ENCODE assay signal across 24 cellular contexts in genomic region chr20:62655291-62656204, GRCh38. TPM values are rescaled to one million over a fixed set of nuclear protein-coding genes. Genes with fewer than 3 reads are reported as not detected.
"Had no signal": no experiment of that assay in that cellular context is flagged by ENCODE, and none has a peak within 500 bp of the region (broad histone marks: within the 10 kb centered on the region; RNA-seq: fewer than 3 reads in every experiment).

No MANE protein-coding gene starts in this region.

- H3K4me3 ChIP-seq: lower lobe of right lung, tibial nerve, uterus had no signal

- DNase-seq: activated CD4-positive, alpha-beta T cell treated with anti-CD3 and anti-CD28 coated beads, Interleukin-2, amount 50 U/mL, for 4 hours; activated CD4-positive, CD25-positive, alpha-beta regulatory T cell treated with anti-CD3 and anti-CD28 coated beads, Interleukin-2, amount 50 U/mL, for 72 hours; activated CD8-positive, alpha-beta memory T cell treated with anti-CD3 and anti-CD28 coated beads, Interleukin-2, amount 10 ng/mL, durations not matched to agents 7 days and 5 days; activated naive CD4-positive, alpha-beta T cell treated with anti-CD3 and anti-CD28 coated beads, Interleukin-2, amount 50 U/mL, for 16 hours; activated T-cell treated with anti-CD3 and anti-CD28 coated beads, Interleukin-2, amount 50 U/mL, for 1 hour; foreskin melanocyte; head of caudate nucleus; left cardiac atrium; lower lobe of right lung; naive thymus-derived CD4-positive, alpha-beta T cell; stimulated activated CD4-positive, alpha-beta T cell treated with anti-CD3 and anti-CD28 coated beads, Interleukin-15, amount 100 ng/mL, for 24 hours; stimulated activated CD4-positive, alpha-beta T cell treated with anti-CD3 and anti-CD28 coated beads, Interleukin-4, amount 100 ng/mL, for 1 hour; stimulated activated naive CD4-positive, alpha-beta T cell treated with Interleukin-2 at 50 U/mL for 16 hours; substantia nigra had no signal

- H3K27me3 ChIP-seq: tibial nerve, uterus had no signal

- H3K27ac ChIP-seq: epithelial cell of prostate, lower lobe of right lung, parathyroid adenoma had no signal

- H3K9me3 ChIP-seq: lower lobe of right lung, tibial nerve, uterus had no signal

- H3K9me3 Mint-ChIP-seq: activated T-helper 2 cell treated with anti-CD3 and anti-CD28 coated beads, Interferon-gamma antibody, Interleukin-2, Interleukin-4, amounts not matched to agents 10 μg/mL and 5 μg/mL and 100 μg/mL, durations not matched to agents 14 hours and 24 hours and 36 hours; naive thymus-derived CD4-positive, alpha-beta T cell had no signal

- H3K36me3 ChIP-seq: tibial nerve, uterus had no signal

- FAIRE-seq: astrocyte, bronchial epithelial cell had no signal

- ATAC-seq: activated CD8-positive, alpha-beta memory T cell treated with anti-CD3 and anti-CD28 coated beads, Interleukin-2, amount 10 ng/mL, durations not matched to agents 7 days and 5 days; left cardiac atrium; lower lobe of right lung; naive thymus-derived CD4-positive, alpha-beta T cell had no signal

- H3K27ac Mint-ChIP-seq: activated CD8-positive, alpha-beta memory T cell treated with anti-CD3 and anti-CD28 coated beads, Interleukin-2, amount 10 ng/mL, durations not matched to agents 7 days and 5 days; activated T-helper 2 cell treated with anti-CD3 and anti-CD28 coated beads, Interferon-gamma antibody, Interleukin-2, Interleukin-4, amounts not matched to agents 10 μg/mL and 5 μg/mL and 100 μg/mL, durations not matched to agents 14 hours and 24 hours and 36 hours had no signal

- H3K4me3 Mint-ChIP-seq: activated CD8-positive, alpha-beta memory T cell treated with anti-CD3 and anti-CD28 coated beads, Interleukin-2, amount 10 ng/mL, durations not matched to agents 7 days and 5 days; naive thymus-derived CD4-positive, alpha-beta T cell had no signal

- H3K9ac ChIP-seq: parathyroid adenoma had no signal

- H3K27me3 Mint-ChIP-seq: activated CD8-positive, alpha-beta memory T cell treated with anti-CD3 and anti-CD28 coated beads, Interleukin-2, amount 10 ng/mL, durations not matched to agents 7 days and 5 days; naive thymus-derived CD4-positive, alpha-beta T cell had no signal

- H2AFZ ChIP-seq: parathyroid adenoma had no signal

RNA-seq across cellular contexts. Expression of gene SLCO4A1, which starts 13.2 kb away (rescaled TPM):
- total RNA-seq: chondrocyte had no signal
- polyA plus RNA-seq: fibroblast of lung had no signal

RNA-seq across cellular contexts. Expression of gene NTSR1, which starts 53.1 kb away (rescaled TPM):
- total RNA-seq: activated CD8-positive, alpha-beta memory T cell treated with anti-CD3 and anti-CD28 coated beads, Interleukin-2, amount 10 ng/mL, durations not matched to agents 7 days and 5 days; activated T-helper 2 cell treated with anti-CD3 and anti-CD28 coated beads, Interferon-gamma antibody, Interleukin-2, Interleukin-4, amounts not matched to agents 10 μg/mL and 5 μg/mL and 100 μg/mL, durations not matched to agents 14 hours and 24 hours and 36 hours; bronchial epithelial cell; chondrocyte; left cardiac atrium; lower lobe of right lung; renal cortical epithelial cell; uterus had no signal
- polyA plus RNA-seq: naive thymus-derived CD4-positive, alpha-beta T cell had no signal
